In genomic region chr1:209667701-209668100, GRCh38 we compare ENCODE assay signal across 26 cellular contexts. TPM values are rescaled to one million over a fixed set of nuclear protein-coding genes. Genes with fewer than 3 reads are reported as not detected.
DNase-seq lines count a peak whose midpoint lies in the region; ATAC-seq and TF ChIP-seq lines count a peak whose summit lies in the region.
"Had no signal": no experiment of that assay in that cellular context is flagged by ENCODE, and none has a peak within 500 bp of the region (broad histone marks: within the 10 kb centered on the region; RNA-seq: fewer than 3 reads in every experiment).

No MANE protein-coding gene starts in this region.

- no peaks in the 10 kb centered on the region for H4K20me1 ChIP-seq in PC-3 (ENCODE audit: low read length)

- peaks cover 0 to 22% (median 4%) of the 10 kb centered on the region in 7 donors for H3K4me1 Mint-ChIP-seq in naive thymus-derived CD4-positive, alpha-beta T cell
- H3K4me1 Mint-ChIP-seq: neural progenitor cell had no signal

- no peak overlapping the region for H3K9ac ChIP-seq in PC-3 (ENCODE audit: low read length)
- H3K9ac ChIP-seq: neural progenitor cell had no signal

- no peaks in the 10 kb centered on the region for H3K9me2 ChIP-seq in PC-3 (replicated peaks; ENCODE audit: low read length)

- H3K9me3 Mint-ChIP-seq in naive thymus-derived CD4-positive, alpha-beta T cell = peaks cover 0 to 4% (median 0%) of the 10 kb centered on the region in 11 donors
- H3K9me3 Mint-ChIP-seq: activated CD8-positive, alpha-beta T cell treated with anti-CD3 and anti-CD28 coated beads for 36 hours; CD8-positive, alpha-beta T cell; neural progenitor cell had no signal

- H3K36me3 ChIP-seq in PC-3 (ENCODE audit: low read depth, low read length) = no peaks in the 10 kb centered on the region
- no peaks in the 10 kb centered on the region for H3K36me3 ChIP-seq in naive thymus-derived CD4-positive, alpha-beta T cell (ENCODE audit: control insufficient read depth in 2 of 3, insufficient read depth in 3 of 3, low read length in 3 of 3)
- H3K36me3 ChIP-seq in BE2C = no peaks in the 10 kb centered on the region
- H3K36me3 ChIP-seq in thyroid gland = no peaks in the 10 kb centered on the region
- H3K36me3 ChIP-seq: breast epithelium, HAP-1, heart left ventricle, neural progenitor cell, right lobe of liver had no signal

- DNase-seq in PC-3 (peak; percentile 23), BE2C (no peak), thyroid gland (no peak)
- no peak for DNase-seq in naive thymus-derived CD4-positive, alpha-beta T cell
- no peak for DNase-seq in stimulated activated CD4-positive, alpha-beta T cell treated with anti-CD3 and anti-CD28 coated beads, Interleukin-4, amount 100 ng/mL, for 1 hour
- DNase-seq: activated CD4-positive, CD25-positive, alpha-beta regulatory T cell; activated CD8-positive, alpha-beta T cell treated with anti-CD3 and anti-CD28 coated beads for 36 hours; activated gamma-delta T cell treated with Interleukin-2 at 50 U/mL for 16 hours; activated T-cell treated with anti-CD3 and anti-CD28 coated beads for 4 hours; amygdala; CD8-positive, alpha-beta T cell; DMS153; effector CD8-positive, alpha-beta T cell; erythroblast; heart left ventricle; KBM-7; NCI-H524 treated with DMSO at 0.1 percent for 48 hours; right lobe of liver; T1000 had no signal

- H3K27ac Mint-ChIP-seq in naive thymus-derived CD4-positive, alpha-beta T cell = no peak overlapping the region
- H3K27ac Mint-ChIP-seq: activated CD8-positive, alpha-beta T cell treated with anti-CD3 and anti-CD28 coated beads for 36 hours; CD8-positive, alpha-beta T cell; neural progenitor cell; type B pancreatic cell had no signal

- no peaks in the 10 kb centered on the region for H3F3A ChIP-seq in PC-3 (ENCODE audit: low read length, unreplicated experiment)

- H3K36me3 Mint-ChIP-seq in naive thymus-derived CD4-positive, alpha-beta T cell = peaks cover 0 to 15% (median 0%) of the 10 kb centered on the region in 5 donors
- H3K36me3 Mint-ChIP-seq: CD8-positive, alpha-beta T cell; neural progenitor cell; type B pancreatic cell had no signal

- H3K27me3 Mint-ChIP-seq in naive thymus-derived CD4-positive, alpha-beta T cell = peaks cover 0 to 5% (median 0%) of the 10 kb centered on the region in 5 donors

- H3K27ac ChIP-seq in PC-3 (ENCODE audit: low read length) (no peak overlapping the region), thyroid gland (no peak overlapping the region)
- no peak overlapping the region for H3K27ac ChIP-seq in naive thymus-derived CD4-positive, alpha-beta T cell (ENCODE audit: low read depth, low read length)
- H3K27ac ChIP-seq: breast epithelium, heart left ventricle, neural progenitor cell, right lobe of liver had no signal

- H3K4me1 ChIP-seq in PC-3 (ENCODE audit: insufficient read depth, low read length) (peaks cover 44% of the 10 kb centered on the region), BE2C (no peaks in the 10 kb centered on the region), thyroid gland (no peaks in the 10 kb centered on the region)
- H3K4me1 ChIP-seq in naive thymus-derived CD4-positive, alpha-beta T cell (ENCODE audit: control insufficient read depth in 2 of 2, insufficient read depth in 2 of 2, low read length in 2 of 2) = peaks cover 0 to under 1% of the 10 kb centered on the region in 2 donors
- H3K4me1 ChIP-seq: breast epithelium, HAP-1, neural progenitor cell had no signal

- H3K4me2 ChIP-seq in PC-3 (ENCODE audit: low read length) = no peak overlapping the region
- H3K4me2 ChIP-seq: neural progenitor cell had no signal

- no peak for TF ChIP-seq CTCF in PC-3 (conservative IDR thresholded peaks at IDR 0.05; ENCODE audit: low read depth, low read length)
- TF ChIP-seq CTCF in BE2C (IDR thresholded peaks at IDR 0.05; ENCODE audit: low read depth, low read length) = no peak
- no peak for TF ChIP-seq CTCF in thyroid gland (IDR thresholded peaks at IDR 0.05)

- intact Hi-C loops in PC-3 (cut with micrococcal nuclease) = no loop called here
- intact Hi-C loops in naive thymus-derived CD4-positive, alpha-beta T cell (cut with micrococcal nuclease) = no loop called here
- intact Hi-C loops in thyroid gland (cut with DNase I) = no loop called here

- ATAC-seq in GM19438 (IDR thresholded peaks at IDR 0.05; ENCODE audit: low read depth, unreplicated experiment) (peak; percentile 58), HG02852 (IDR thresholded peaks at IDR 0.05; ENCODE audit: unreplicated experiment) (peak; percentile 47), PC-3 (no peak)
- peak; percentile 46 for ATAC-seq in naive thymus-derived CD4-positive, alpha-beta T cell
- ATAC-seq: activated CD8-positive, alpha-beta T cell treated with anti-CD3 and anti-CD28 coated beads for 36 hours; CD8-positive, alpha-beta T cell; heart left ventricle had no signal

- H3K9me3 ChIP-seq in PC-3 (ENCODE audit: low read length) = no peaks in the 10 kb centered on the region
- no peaks in the 10 kb centered on the region for H3K9me3 ChIP-seq in naive thymus-derived CD4-positive, alpha-beta T cell (ENCODE audit: control insufficient read depth in 2 of 3, low read length in 3 of 3)
- H3K9me3 ChIP-seq in BE2C = no peaks in the 10 kb centered on the region
- no peaks in the 10 kb centered on the region for H3K9me3 ChIP-seq in thyroid gland
- H3K9me3 ChIP-seq: breast epithelium, HAP-1, right lobe of liver had no signal

- no peak for TF ChIP-seq POLR2A in thyroid gland (IDR thresholded peaks at IDR 0.05)

- WGBS in thyroid gland, 2 donors = 92 to 94% methylated on average over 4 of the region's 4 CpGs

- H2AFZ ChIP-seq in PC-3 (ENCODE audit: low read length) = no peak overlapping the region
- H2AFZ ChIP-seq: neural progenitor cell had no signal

- H3K4me3 ChIP-seq in PC-3 (ENCODE audit: low read length) (no peak overlapping the region), BE2C (ENCODE audit: low read depth, low read length) (no peak overlapping the region), thyroid gland (replicated peaks in 1 of 3) (no peak overlapping the region)
- H3K4me3 ChIP-seq in naive thymus-derived CD4-positive, alpha-beta T cell (ENCODE audit: low read length) = no peak overlapping the region
- H3K4me3 ChIP-seq: breast epithelium, HAP-1, heart left ventricle, lung, neural progenitor cell, right lobe of liver had no signal

- POLR2A ChIA-PET in PC-3 (lab: Charles Lee; ENCODE audit: unreplicated experiment) = no interaction called here
- POLR2A ChIA-PET in naive thymus-derived CD4-positive, alpha-beta T cell (lab: Charles Lee) = no interaction called here

- no peak overlapping the region for H3K4me3 Mint-ChIP-seq in naive thymus-derived CD4-positive, alpha-beta T cell
- H3K4me3 Mint-ChIP-seq: activated CD8-positive, alpha-beta T cell treated with anti-CD3 and anti-CD28 coated beads for 36 hours; CD8-positive, alpha-beta T cell; neural progenitor cell; type B pancreatic cell had no signal

- H3K79me2 ChIP-seq in PC-3 (ENCODE audit: low read length) = no peaks in the 10 kb centered on the region

- no peaks in the 10 kb centered on the region for H3K27me3 ChIP-seq in PC-3 (ENCODE audit: low read length)
- no peaks in the 10 kb centered on the region for H3K27me3 ChIP-seq in naive thymus-derived CD4-positive, alpha-beta T cell (ENCODE audit: control insufficient read depth in 2 of 2, insufficient read depth in 2 of 2, low read length in 2 of 2)
- peaks cover 34% of the 10 kb centered on the region for H3K27me3 ChIP-seq in BE2C
- no peaks in the 10 kb centered on the region for H3K27me3 ChIP-seq in thyroid gland
- H3K27me3 ChIP-seq: breast epithelium, heart left ventricle, right lobe of liver had no signal

- CTCF ChIA-PET in PC-3 (lab: Charles Lee) = no interaction called here
- CTCF ChIA-PET in naive thymus-derived CD4-positive, alpha-beta T cell (lab: Charles Lee) = interaction anchor here (1.6 kb wide), 1 partner anchor 9 kb away, joined by 4 read pairs; no protein-coding TSS in a partner anchor

- BruUV-seq in PC-3 (replicated peaks; lab: Mats Ljungman, UMichigan) = no TSS peak

RNA-seq across cellular contexts. Expression of gene G0S2, which starts 7.5 kb away (rescaled TPM):
- total RNA-seq in PC-3 (2014; rRNA removed) (620 and 723 TPM in 2 replicates), thyroid gland (10 to 100 TPM in 2 of 4 donors, 1 to 10 TPM in 2; 6.5 to 43.7 (median 10.7) TPM)
- 100 to 1,000 TPM in 1 of 5 experiments, 10 to 100 TPM in 2, not detected in 2; 17.2 to 128 (median 81.1) TPM for total RNA-seq in naive thymus-derived CD4-positive, alpha-beta T cell
- polyA plus RNA-seq in naive thymus-derived CD4-positive, alpha-beta T cell = under 1 TPM in 1 of 2 donors, not detected in 1; 0.39 TPM
- polyA plus RNA-seq in BE2C (2012; ENCODE audit: insufficient read depth, insufficient read length, low read depth) = 1.5 TPM

RNA-seq across cellular contexts. Expression of gene LAMB3, which starts 15.5 kb away (rescaled TPM):
- total RNA-seq in PC-3 (2014; rRNA removed) (473 and 650 TPM in 2 replicates), thyroid gland (1 to 10 TPM in 3 of 4 donors, under 1 TPM in 1; 0.56 to 5.6 (median 2.7) TPM)
- total RNA-seq in naive thymus-derived CD4-positive, alpha-beta T cell = 1 to 10 TPM in 3 of 5 experiments, under 1 TPM in 2; 0.43 to 5.7 (median 1.5) TPM
- polyA plus RNA-seq in naive thymus-derived CD4-positive, alpha-beta T cell = under 1 TPM; 0.11 to 0.26 TPM
- polyA plus RNA-seq in BE2C (2012; ENCODE audit: insufficient read depth, insufficient read length, low read depth) = 0.26 TPM
- total RNA-seq: CD8-positive, alpha-beta T cell had no signal

RNA-seq across cellular contexts. Expression of gene HSD11B1, which starts 36.9 kb away (rescaled TPM):
- total RNA-seq in PC-3 (2014; rRNA removed) = not detected in 2 replicates
- total RNA-seq in naive thymus-derived CD4-positive, alpha-beta T cell = 1 to 10 TPM in 1 of 5 experiments, under 1 TPM in 1, not detected in 3; 0.47 to 3.6 TPM
- under 1 TPM; 0.18 to 0.54 TPM for polyA plus RNA-seq in naive thymus-derived CD4-positive, alpha-beta T cell
- polyA plus RNA-seq in BE2C (2012; ENCODE audit: insufficient read depth, insufficient read length, low read depth) = not detected
- 10 to 100 TPM in 1 of 4 donors, 1 to 10 TPM in 3; 1.1 to 20.7 (median 2.4) TPM for total RNA-seq in thyroid gland
- total RNA-seq: CD8-positive, alpha-beta T cell had no signal

Comparison
In these comparisons a context has a peak if more than half of its experiments do, and no peak if none do; other contexts are left out.
1. RNA of gene LAMB3, which starts 15.5 kb away (total RNA-seq): 473 to 650 TPM in PC-3; 0.56 to 5.6 TPM in thyroid gland and 0.43 to 5.7 TPM in naive thymus-derived CD4-positive, alpha-beta T cell; every median in the first group is over 10 times any median in the second.